In genomic region chr3:11601446-11602241, GRCh38 we compare ENCODE assay signal across 8 cellular contexts. TPM values are rescaled to one million over a fixed set of nuclear protein-coding genes. Genes with fewer than 3 reads are reported as not detected.
DNase-seq lines count a peak whose midpoint lies in the region; ATAC-seq, FAIRE-seq and TF ChIP-seq lines count a peak whose summit lies in the region.

No MANE protein-coding gene starts in this region.

- no peak overlapping the region for H2AFZ ChIP-seq in DND-41 (ENCODE audit: low read depth, low read length)
- no peak overlapping the region for H2AFZ ChIP-seq in astrocyte (ENCODE audit: low read depth, low read length)

- H3K4me2 ChIP-seq in DND-41 (ENCODE audit: insufficient read depth, low read length) (no peak overlapping the region), astrocyte (ENCODE audit: low read length) (peak overlapping the region; percentile 66)

- ATAC-seq in DND-41 (ENCODE audit: insufficient read depth, low read depth) (0 out of 3 replicates have a peak, but pooled peaks have one; percentile 31), GM19468 (IDR thresholded peaks at IDR 0.05; ENCODE audit: extremely low read depth, unreplicated experiment) (peak; percentile 76), HG03469 (IDR thresholded peaks at IDR 0.05; ENCODE audit: unreplicated experiment) (peak; percentile 69)

- H3K27me3 Mint-ChIP-seq in astrocyte (ENCODE audit: low read depth, unreplicated experiment) = no peaks in the 10 kb centered on the region
- H3K27me3 Mint-ChIP-seq in mesothelial cell of epicardium (ENCODE audit: low read depth) = no peaks in the 10 kb centered on the region

- H3K36me3 ChIP-seq in DND-41 (ENCODE audit: insufficient read depth, low read length) = peaks cover 84% of the 10 kb centered on the region
- peaks cover 4% of the 10 kb centered on the region for H3K36me3 ChIP-seq in astrocyte (ENCODE audit: insufficient read depth, low read length)
- peaks cover 3 to 5% of the 10 kb centered on the region in 2 donors for H3K36me3 ChIP-seq in small intestine (ENCODE audit: control insufficient read depth in 2 of 2, insufficient read depth in 2 of 2, low read length in 2 of 2)

- H3K36me3 Mint-ChIP-seq in astrocyte (ENCODE audit: low read depth, unreplicated experiment) (peaks cover 26% of the 10 kb centered on the region), mesothelial cell of epicardium (peaks cover 32% of the 10 kb centered on the region)

- H3K27ac Mint-ChIP-seq in astrocyte (ENCODE audit: unreplicated experiment) (peak overlapping the region; percentile 90), mesothelial cell of epicardium (peak overlapping the region; percentile 96)

- H3K4me3 Mint-ChIP-seq in astrocyte (ENCODE audit: unreplicated experiment) = peak overlapping the region; percentile 73
- H3K4me3 Mint-ChIP-seq in mesothelial cell of epicardium = no peak overlapping the region

- H4K20me1 ChIP-seq in DND-41 (ENCODE audit: insufficient read depth, low read length) (peaks cover 69% of the 10 kb centered on the region), astrocyte (ENCODE audit: insufficient read depth, low read length) (peaks cover 20% of the 10 kb centered on the region)

- H3K4me3 ChIP-seq in DND-41 (ENCODE audit: low read depth in 1 of 2, low read length in 2 of 2) (no peak overlapping the region), astrocyte (ENCODE audit: insufficient read depth, low read depth, low read length) (no peak overlapping the region), small intestine (ENCODE audit: low read depth in 1 of 2, low read length in 2 of 2) (no peak overlapping the region)

- H3K4me1 ChIP-seq in DND-41 (ENCODE audit: insufficient read depth, low read length) (no peaks in the 10 kb centered on the region), astrocyte (ENCODE audit: insufficient read depth, low read length) (peaks cover 46% of the 10 kb centered on the region), small intestine (ENCODE audit: control insufficient read depth in 2 of 2, insufficient read depth in 1 of 2, low read depth in 1 of 2, low read length in 1 of 2) (no peaks in the 10 kb centered on the region)

- DNase-seq in DND-41 (no peak), astrocyte (ENCODE audit: low read depth) (peak; percentile 69), mesothelial cell of epicardium (ENCODE audit: low spot score in 2 of 2, unreplicated experiment in 2 of 2) (no peak), NCI-H1092 treated with DMSO at 0.1 percent for 48 hours (lab: John Stamatoyannopoulos, UW) (no peak), small intestine (no peak), DMS79 treated with DMSO at 0.1 percent for 48 hours (lab: John Stamatoyannopoulos, UW) (no peak)

- H3K9me3 Mint-ChIP-seq in astrocyte (ENCODE audit: unreplicated experiment) (no peaks in the 10 kb centered on the region), mesothelial cell of epicardium (peaks cover 8% of the 10 kb centered on the region)

- TF ChIP-seq CTCF in DND-41 (IDR thresholded peaks at IDR 0.05; ENCODE audit: borderline replicate concordance, extremely low read depth, low read length, poor library complexity, severe bottlenecking) (no peak), astrocyte (IDR thresholded peaks at IDR 0.05; ENCODE audit: insufficient read depth, low read depth, low read length) (no peak), mesothelial cell of epicardium (IDR thresholded peaks at IDR 0.05; ENCODE audit: unreplicated experiment) (no peak)

- H3K9me3 ChIP-seq in DND-41 (ENCODE audit: insufficient read depth, low read length, severe bottlenecking) = no peaks in the 10 kb centered on the region
- H3K9me3 ChIP-seq in astrocyte (ENCODE audit: insufficient read depth, low read depth, low read length) = no peaks in the 10 kb centered on the region
- no peaks in the 10 kb centered on the region for H3K9me3 ChIP-seq in small intestine (ENCODE audit: control insufficient read depth, low read depth)

- H3K4me1 Mint-ChIP-seq in astrocyte (ENCODE audit: low read depth, unreplicated experiment) = peaks cover 66% of the 10 kb centered on the region
- H3K4me1 Mint-ChIP-seq in mesothelial cell of epicardium = peaks cover 70% of the 10 kb centered on the region

- H3K9ac ChIP-seq in DND-41 (ENCODE audit: low read depth, low read length) = no peak overlapping the region
- peak overlapping the region; percentile 75 for H3K9ac ChIP-seq in astrocyte (ENCODE audit: low read length)

- H3K27me3 ChIP-seq in DND-41 (ENCODE audit: insufficient read depth, low read length, poor library complexity) (no peaks in the 10 kb centered on the region), astrocyte (ENCODE audit: insufficient read depth, low read length) (no peaks in the 10 kb centered on the region), small intestine (ENCODE audit: control insufficient read depth in 2 of 2, insufficient read depth in 2 of 2, low read length in 2 of 2) (no peaks in the 10 kb centered on the region)

- WGBS in small intestine, 3 donors = 59 to 65% (median 61%) methylated on average over 21 of the region's 21 CpGs

- FAIRE-seq in astrocyte (lab: Jason Lieb, UNC) = no peak
- no peak for FAIRE-seq in small intestine (lab: Jason Lieb, UNC)

- H3K27ac ChIP-seq in DND-41 (ENCODE audit: low read length) = no peak overlapping the region
- H3K27ac ChIP-seq in astrocyte (ENCODE audit: low read depth, low read length) = peak overlapping the region; percentile 93
- peak overlapping the region in 1 of 2 donors; percentile 82 for H3K27ac ChIP-seq in small intestine (ENCODE audit: low read depth in 1 of 2, low read length in 1 of 2)

- peaks cover 97% of the 10 kb centered on the region for H3K79me2 ChIP-seq in DND-41 (ENCODE audit: insufficient read depth, low read length)
- H3K79me2 ChIP-seq in astrocyte (ENCODE audit: insufficient read depth, low read length) = peaks cover 81% of the 10 kb centered on the region

RNA-seq across cellular contexts. Expression of gene VGLL4, which starts 42.1 kb away (rescaled TPM):
- total RNA-seq in astrocyte = 69.7 and 70.3 TPM in 2 replicates
- 137 to 140 TPM (median 138 TPM) in 3 replicates for total RNA-seq in mesothelial cell of epicardium
- 10 to 100 TPM; 26.6 to 54.8 (median 27.0) TPM for polyA plus RNA-seq in small intestine
